In the genomic region with DNA sequence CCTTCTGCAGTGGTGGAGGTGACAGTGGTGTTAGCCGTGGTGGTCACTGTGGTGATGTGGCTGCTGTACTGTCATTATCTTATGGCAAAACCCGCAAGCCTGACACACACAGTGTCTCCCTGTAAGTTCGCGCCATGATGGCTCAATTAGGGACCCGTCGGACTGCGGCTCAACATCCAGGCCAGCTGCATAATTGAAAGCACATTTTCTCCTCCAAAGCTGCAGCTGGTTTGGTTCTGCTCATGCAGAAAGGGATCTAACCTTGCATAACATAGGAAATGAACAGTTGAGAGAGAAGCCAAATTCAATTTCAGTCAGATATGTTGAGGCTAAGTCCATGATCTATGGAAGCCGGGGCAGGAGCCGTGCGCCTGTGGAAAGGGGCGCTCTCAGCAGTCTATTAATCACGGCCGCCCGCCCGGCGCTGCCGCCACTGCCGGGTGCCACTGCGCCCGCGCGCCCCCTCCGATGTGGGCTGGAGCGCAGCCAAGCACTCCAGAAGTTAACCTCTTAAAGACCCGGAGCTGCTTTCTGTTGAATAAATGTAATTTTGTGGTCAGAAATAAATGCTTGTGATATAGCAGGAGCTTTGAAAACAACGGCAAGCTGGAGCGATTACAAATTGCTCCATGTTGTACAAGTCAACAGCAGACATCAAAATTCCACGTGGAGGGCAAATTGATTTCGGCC, we compare ENCODE assay signal across 8 cellular contexts.
DNase-seq lines count a peak whose midpoint lies in the region; ATAC-seq and TF ChIP-seq lines count a peak whose summit lies in the region.

No MANE protein-coding gene starts in this region.

- CTCF ChIA-PET in AG04449 (lab: Yijun Ruan, JAX) = no interaction called here

- H3K9me3 ChIP-seq in KOPT-K1 (ENCODE audit: insufficient read depth, low read length, poor library complexity, severe bottlenecking) = no peaks in the 10 kb centered on the region
- no peaks in the 10 kb centered on the region for H3K9me3 ChIP-seq in testis

- intact Hi-C loops in testis (cut with DNase I; ENCODE audit: low total_unique reads) = no loop called here

- no peak for ATAC-seq in HG02981 (IDR thresholded peaks at IDR 0.05; ENCODE audit: unreplicated experiment)

- no peaks in the 10 kb centered on the region for H3K36me3 ChIP-seq in KOPT-K1 (ENCODE audit: insufficient read depth, low read length)
- H3K36me3 ChIP-seq in testis (ENCODE audit: low read depth, missing control alignments) = no peaks in the 10 kb centered on the region

- H3K4me3 ChIP-seq in AG04449 (ENCODE audit: low read depth, low read length) (no peak overlapping the region), testis (no peak overlapping the region)

- no peaks in the 10 kb centered on the region for H3K27me3 ChIP-seq in testis

- H3K4me1 ChIP-seq in testis = peaks cover 5% of the 10 kb centered on the region

- no peak for TF ChIP-seq POLR2A in testis (IDR thresholded peaks at IDR 0.05)

- H3K27ac ChIP-seq in KOPT-K1 (ENCODE audit: low read depth, low read length, poor library complexity, severe bottlenecking) (peak overlapping the region; percentile 35), testis (no peak overlapping the region)

- WGBS in testis, 2 donors = 25 to 32% methylated on average over 23 to 29 of the region's 29 CpGs

- TF ChIP-seq CTCF in AG04449 (IDR thresholded peaks at IDR 0.05; ENCODE audit: insufficient read depth, low read length, missing control alignments) (no peak), testis (IDR thresholded peaks at IDR 0.05) (no peak)

- DNase-seq in AG04449 (ENCODE audit: low read depth, low spot score) (peak; percentile 75), amniotic epithelial cell (ENCODE audit: low read depth) (peak; percentile 91), kidney tubule cell (ENCODE audit: low spot score) (peak; percentile 71), testis (peak; percentile 32), HT-29 (ENCODE audit: low spot score) (no peak), activated gamma-delta T cell (lab: John Stamatoyannopoulos, UW) (no peak)

- POLR2A ChIA-PET in AG04449 (lab: Yijun Ruan, JAX) = interaction anchor here (0.7 to 1.4 kb wide), 4 partner anchors 49 to 189 kb away, joined by 3 to 4 read pairs (median 3); no protein-coding TSS in a partner anchor

Comparison
In these comparisons a context has a peak if more than half of its experiments do, and no peak if none do; other contexts are left out.
1. DNase-seq: peak in AG04449 (single experiment), amniotic epithelial cell (single experiment), kidney tubule cell (single experiment) and testis (single experiment); none in HT-29 (single experiment) and activated gamma-delta T cell (single experiment).